Comparison of ENCODE assay signal across 16 cellular contexts in genomic region chr9:21506910-21507795, GRCh38. TPM values are rescaled to one million over a fixed set of nuclear protein-coding genes. Genes with fewer than 3 reads are reported as not detected.
DNase-seq lines count a peak whose midpoint lies in the region; ATAC-seq lines count a peak whose summit lies in the region.
"Had no signal": no experiment of that assay in that cellular context is flagged by ENCODE, and none has a peak within 500 bp of the region (broad histone marks: within the 10 kb centered on the region; RNA-seq: fewer than 3 reads in every experiment).

No MANE protein-coding gene starts in this region.

- H3K4me3 ChIP-seq in SJCRH30 = no peak overlapping the region
- no peak overlapping the region for H3K4me3 ChIP-seq in skeletal muscle satellite cell (ENCODE audit: low read length)
- H3K4me3 ChIP-seq: colonic mucosa had no signal

- H3K4me1 ChIP-seq in SJCRH30 (peaks cover 11% of the 10 kb centered on the region), skeletal muscle satellite cell (ENCODE audit: control insufficient read depth, insufficient read depth, low read length) (peaks cover 52% of the 10 kb centered on the region)
- H3K4me1 ChIP-seq: colonic mucosa had no signal

- peak; percentile 90 for DNase-seq in GM04503 (ENCODE audit: low read depth)
- DNase-seq in SJCRH30 = peak; percentile 2 to 14
- DNase-seq in fibroblast of the conjunctiva (ENCODE audit: low read depth) = peak; percentile 61
- no peak for DNase-seq in stimulated activated CD4-positive, alpha-beta T cell treated with anti-CD3 and anti-CD28 coated beads, Interleukin-4, amount 100 ng/mL, for 24 hours
- no peak for DNase-seq in NK-92 treated with Interleukin-12 subunit alpha and Interleukin-12 subunit beta, amount 100 ng/mL, for 24 hours (lab: John Stamatoyannopoulos, UW)
- DNase-seq: activated CD4-positive, CD25-positive, alpha-beta regulatory T cell; activated effector memory CD4-positive, alpha-beta T cell treated with Interleukin-2 at 50 U/mL for 16 hours; colonic mucosa; DMS79 treated with DMSO at 0.1 percent for 48 hours; Kasumi-1; naive thymus-derived CD4-positive, alpha-beta T cell; NCI-H2171 treated with DMSO at 0.1 percent for 48 hours; stimulated activated CD4-positive, alpha-beta T cell treated with anti-CD3 and anti-CD28 coated beads, Interleukin-2, amount 100 ng/mL, for 24 hours had no signal

- ATAC-seq in HG03135 (IDR thresholded peaks at IDR 0.05; ENCODE audit: unreplicated experiment) (no peak), GM19452 (IDR thresholded peaks at IDR 0.05; ENCODE audit: unreplicated experiment) (no peak)
- ATAC-seq: naive thymus-derived CD4-positive, alpha-beta T cell had no signal

- no peak overlapping the region for H3K27ac ChIP-seq in SJCRH30
- H3K27ac ChIP-seq: colonic mucosa had no signal

- H3K36me3 ChIP-seq in SJCRH30 (no peaks in the 10 kb centered on the region), skeletal muscle satellite cell (ENCODE audit: insufficient read depth, low read length) (peaks cover 21% of the 10 kb centered on the region)
- H3K36me3 ChIP-seq: colonic mucosa had no signal

- H3K9me3 ChIP-seq in SJCRH30 (replicated peaks) (no peaks in the 10 kb centered on the region), skeletal muscle satellite cell (replicated peaks; ENCODE audit: low read length) (no peaks in the 10 kb centered on the region)
- H3K9me3 ChIP-seq: colonic mucosa had no signal

- peak overlapping the region; percentile 27 for H3K4me2 ChIP-seq in skeletal muscle satellite cell (ENCODE audit: low read length)

- H3K9ac ChIP-seq in skeletal muscle satellite cell (ENCODE audit: low read depth, low read length) = no peak overlapping the region

- H3K27me3 ChIP-seq in SJCRH30 = no peaks in the 10 kb centered on the region
- H3K27me3 ChIP-seq in skeletal muscle satellite cell (ENCODE audit: control insufficient read depth, insufficient read depth, low read length) = no peaks in the 10 kb centered on the region
- H3K27me3 ChIP-seq: colonic mucosa had no signal

RNA-seq across cellular contexts. Expression of gene IFNE, which starts 25.0 kb away (rescaled TPM):
- not detected in 2 replicates for total RNA-seq in SJCRH30 (2014; rRNA removed; shearing (Covaris generic))
- 4.2 and 8.9 TPM in 2 replicates for total RNA-seq in skeletal muscle satellite cell (2012; rRNA removed)
- total RNA-seq: colonic mucosa had no signal

Comparison
In these comparisons a context has a peak if more than half of its experiments do, and no peak if none do; other contexts are left out.
1. DNase-seq: peak in GM04503 (single experiment), SJCRH30 (2 of 2) and fibroblast of the conjunctiva (single experiment); none in stimulated activated CD4-positive, alpha-beta T cell treated with anti-CD3 and anti-CD28 coated beads, Interleukin-4, amount 100 ng/mL, for 24 hours (single experiment) and NK-92 treated with Interleukin-12 subunit alpha and Interleukin-12 subunit beta, amount 100 ng/mL, for 24 hours (single experiment).